Comparison of ENCODE assay signal across 1 cellular context in genomic region chr3:53255360-53255774, GRCh38.
A peak's percentile ranks its signal among the peaks of the same experiment; 100 is the strongest.
TF ChIP-seq lines count a peak whose summit lies in the region.

No MANE protein-coding gene starts in this region.

TF ChIP-seq in GM12878, 131 proteins besides CTCF, POLR2A, EP300 and RAD21 (continued from another document):
- TF ChIP-seq IRF5 (IDR thresholded peaks at IDR 0.05; ENCODE audit: borderline replicate concordance) (no peak), YY1 (IDR thresholded peaks at IDR 0.05; ENCODE audit: low read depth, low read length) (peak; percentile 67), CREB1 (IDR thresholded peaks at IDR 0.05; ENCODE audit: low read depth) (no peak), GATAD2B (conservative IDR thresholded peaks at IDR 0.05; ENCODE audit: low read depth) (peak; percentile 64; the same call in 1 of the 2 replicates), NFXL1 (IDR thresholded peaks at IDR 0.05; ENCODE audit: borderline replicate concordance) (0 out of 2 replicates have a peak, but pooled peaks have one; percentile 40), NR2F1 (conservative IDR thresholded peaks at IDR 0.05) (peak; percentile 10; the same call in 1 of the 2 replicates), ZSCAN29 (IDR thresholded peaks at IDR 0.05) (0 out of 2 replicates have a peak, but pooled peaks have one; percentile 37), BCL3 (IDR thresholded peaks at IDR 0.05; ENCODE audit: borderline replicate concordance, insufficient read depth, low read depth, low read length, poor library complexity, severe bottlenecking) (no peak), CHD4 (IDR thresholded peaks at IDR 0.05) (no peak), BCLAF1 (IDR thresholded peaks at IDR 0.05) (0 out of 2 replicates have a peak, but pooled peaks have one; percentile 45), IKZF1 (conservative IDR thresholded peaks at IDR 0.05) (peak; percentile 52), BACH1 (IDR thresholded peaks at IDR 0.05; ENCODE audit: borderline replicate concordance) (peak; percentile 82), ZNF207 (IDR thresholded peaks at IDR 0.05; ENCODE audit: borderline replicate concordance) (peak; percentile 26; the same call in 1 of the 2 replicates), BHLHE40 (IDR thresholded peaks at IDR 0.05; ENCODE audit: borderline replicate concordance in 1 of 2, low read depth in 2 of 2, low read length in 1 of 2) (peak in 1 of 2 experiments; percentile 43; a peak in 1 of 4 replicates)
